ENCODE assay signal across 25 cellular contexts in genomic region chr4:151830168-151830567, GRCh38.
"Had no signal": no experiment of that assay in that cellular context is flagged by ENCODE, and none has a peak within 500 bp of the region (broad histone marks: within the 10 kb centered on the region; RNA-seq: fewer than 3 reads in every experiment).

No MANE protein-coding gene starts in this region.

- H3K4me2 ChIP-seq: neural progenitor cell, smooth muscle cell had no signal

- FAIRE-seq: keratinocyte had no signal

- DNase-seq: kidney glomerular epithelial cell; left cardiac atrium; left ventricle myocardium superior; lower lobe of right lung; mammary epithelial cell; mesenchymal stem cell; naive thymus-derived CD8-positive, alpha-beta T cell; occipital lobe; right lobe of liver; stimulated activated CD4-positive, alpha-beta T cell treated with anti-CD3 and anti-CD28 coated beads, Interleukin-1b, Interleukin-23, amount 100 ng/mL, for 48 hours; stimulated activated CD4-positive, alpha-beta T cell treated with anti-CD3 and anti-CD28 coated beads, Interleukin-2, amount 100 ng/mL, for 48 hours; stimulated activated CD4-positive, alpha-beta T cell treated with anti-CD3 and anti-CD28 coated beads, Interleukin-4, amount 100 ng/mL, for 4 hours; stimulated activated CD8-positive, alpha-beta memory T cell treated with anti-CD3 and anti-CD28 coated beads, Interleukin-4, amount 100 ng/mL, for 48 hours; stimulated activated naive CD4-positive, alpha-beta T cell treated with Interleukin-2 at 50 U/mL for 16 hours; stimulated activated naive CD8-positive, alpha-beta T cell treated with anti-CD3 and anti-CD28 coated beads, Interleukin-15, amount 100 ng/mL, for 72 hours; substantia nigra; uterus had no signal

- H3K27me3 ChIP-seq: neural progenitor cell, right atrium auricular region, right lobe of liver, tibial nerve, uterus had no signal

- H2AFZ ChIP-seq: neural progenitor cell had no signal

- ATAC-seq: left cardiac atrium; left lobe of liver; left ventricle myocardium superior; lower lobe of right lung; naive thymus-derived CD8-positive, alpha-beta T cell; right lobe of liver; stimulated activated memory B cell treated with anti-CD40 and anti-IgM and Interleukin-4, amounts not matched to agents 10 μg/mL and 1 μg/mL and 100 μg/mL, for 72 hours; stimulated activated naive CD8-positive, alpha-beta T cell treated with anti-CD3 and anti-CD28 coated beads, Interleukin-15, amount 100 ng/mL, for 72 hours had no signal

- H3K36me3 ChIP-seq: lower lobe of right lung, neural progenitor cell, neutrophil, right atrium auricular region, right lobe of liver, tibial nerve, uterus had no signal

- H3K9ac ChIP-seq: neural progenitor cell had no signal

- H3K27ac ChIP-seq: lower lobe of right lung, neural progenitor cell, neutrophil, right atrium auricular region, right lobe of liver, tibial nerve, uterus had no signal

- H3K4me1 ChIP-seq: lower lobe of right lung, neural progenitor cell, right atrium auricular region, right lobe of liver, tibial nerve, uterus had no signal

- H3K9me3 ChIP-seq: lower lobe of right lung, neutrophil, right atrium auricular region, right lobe of liver, uterus had no signal

- H3K4me3 ChIP-seq: lower lobe of right lung, neural progenitor cell, right atrium auricular region, right lobe of liver, smooth muscle cell, tibial nerve, uterus had no signal
